Comparison of ENCODE assay signal across 8 cellular contexts in genomic region chr22:20205964-20206708, GRCh38. TPM values are rescaled to one million over a fixed set of nuclear protein-coding genes. Genes with fewer than 3 reads are reported as not detected.
A peak's percentile ranks its signal among the peaks of the same experiment; 100 is the strongest.
DNase-seq lines count a peak whose midpoint lies in the region; ATAC-seq and TF ChIP-seq lines count a peak whose summit lies in the region.

No MANE protein-coding gene starts in this region.

- peak; percentile 90 for ATAC-seq in central memory CD8-positive, alpha-beta T cell (replicated peaks; ENCODE audit: extremely low read depth, poor library complexity, severe bottlenecking)
- ATAC-seq in right lobe of liver = peak; percentile 22 to 49 (median 40)
- ATAC-seq in GM18502 (IDR thresholded peaks at IDR 0.05; ENCODE audit: poor library complexity, unreplicated experiment) = no peak

- intact Hi-C loops in right lobe of liver (cut with DNase I) = no loop called here

- TF ChIP-seq CTCF in WERI-Rb-1 (IDR thresholded peaks at IDR 0.05; ENCODE audit: low read depth, low read length) = no peak
- peak in 1 of 4 donors; percentile 18 for TF ChIP-seq CTCF in right lobe of liver (IDR thresholded peaks at IDR 0.05)

- H3K4me1 ChIP-seq in right lobe of liver = peaks cover 0 to 77% (median 23%) of the 10 kb centered on the region in 4 donors

- H3K4me1 Mint-ChIP-seq in central memory CD8-positive, alpha-beta T cell = peaks cover 28% of the 10 kb centered on the region

- H3K27ac ChIP-seq in WERI-Rb-1 (peak overlapping the region; percentile 86), right lobe of liver (peak overlapping the region; percentile 31 to 96 (median 77))

- peak; percentile 62 for DNase-seq in activated gamma-delta T cell treated with Interleukin-2 at 50 U/mL for 16 hours
- no peak for DNase-seq in activated gamma-delta T cell (lab: John Stamatoyannopoulos, UW)
- DNase-seq in Jurkat, Clone E6-1 (ENCODE audit: low read depth, low spot score) = peak; percentile 82
- peak; percentile 38 for DNase-seq in WERI-Rb-1
- DNase-seq in central memory CD8-positive, alpha-beta T cell (ENCODE audit: low spot score in 2 of 2) = peak; percentile 27 to 42
- peak; percentile 76 to 79 (median 76) for DNase-seq in right lobe of liver
- peak; percentile 46 for DNase-seq in stimulated activated CD8-positive, alpha-beta memory T cell treated with anti-CD3 and anti-CD28 coated beads, Interleukin-12 subunit alpha, Interleukin-12 subunit beta, amount 100 ng/mL, for 24 hours (ENCODE audit: extremely low read depth)

- no peaks in the 10 kb centered on the region for H3K27me3 Mint-ChIP-seq in central memory CD8-positive, alpha-beta T cell

- no peaks in the 10 kb centered on the region for H3K36me3 Mint-ChIP-seq in central memory CD8-positive, alpha-beta T cell (ENCODE audit: insufficient read depth)

- no peaks in the 10 kb centered on the region for H3K9me3 Mint-ChIP-seq in central memory CD8-positive, alpha-beta T cell

- H3K27me3 ChIP-seq in WERI-Rb-1 (ENCODE audit: insufficient read depth, low read depth, severe bottlenecking) (no peaks in the 10 kb centered on the region), right lobe of liver (no peaks in the 10 kb centered on the region)

- H3K9me3 ChIP-seq in WERI-Rb-1 (ENCODE audit: severe bottlenecking) = no peaks in the 10 kb centered on the region
- H3K9me3 ChIP-seq in right lobe of liver = no peaks in the 10 kb centered on the region

- 30% methylated on average over 2 of the region's 12 CpGs for WGBS in right lobe of liver (ENCODE audit: insufficient coverage, low coverage, low lambda C conversion rate, missing lambda C conversion rate)

- H3K4me3 ChIP-seq in Jurkat, Clone E6-1 (ENCODE audit: low read length) = peak overlapping the region; percentile 78
- H3K4me3 ChIP-seq in WERI-Rb-1 (ENCODE audit: low read depth, low read length) = peak overlapping the region; percentile 11
- peak overlapping the region; percentile 43 to 56 (median 55) for H3K4me3 ChIP-seq in right lobe of liver

- peak; percentile 23 for TF ChIP-seq POLR2A in right lobe of liver (IDR thresholded peaks at IDR 0.05)

- H3K36me3 ChIP-seq in WERI-Rb-1 (no peaks in the 10 kb centered on the region), right lobe of liver (no peaks in the 10 kb centered on the region)

- H3K4me3 Mint-ChIP-seq in central memory CD8-positive, alpha-beta T cell = peak overlapping the region; percentile 90

- H3K27ac Mint-ChIP-seq in central memory CD8-positive, alpha-beta T cell (ENCODE audit: low read depth) = peak overlapping the region; percentile 90

RNA-seq across cellular contexts. Expression of gene CCDC188, which starts 55.3 kb away (rescaled TPM):
- polyA plus RNA-seq in Jurkat, Clone E6-1 (2012; ENCODE audit: insufficient read depth, insufficient read length) = not detected
- not detected for total RNA-seq in right lobe of liver

Comparison
In these comparisons a context has a peak if more than half of its experiments do, and no peak if none do; other contexts are left out.
1. H3K4me3 ChIP-seq: peak in every context shown above with its lines; median percentile 78 in Jurkat, Clone E6-1; 55 in right lobe of liver; 11 in WERI-Rb-1.